ENCODE assay signal across 14 cellular contexts in the genomic region with DNA sequence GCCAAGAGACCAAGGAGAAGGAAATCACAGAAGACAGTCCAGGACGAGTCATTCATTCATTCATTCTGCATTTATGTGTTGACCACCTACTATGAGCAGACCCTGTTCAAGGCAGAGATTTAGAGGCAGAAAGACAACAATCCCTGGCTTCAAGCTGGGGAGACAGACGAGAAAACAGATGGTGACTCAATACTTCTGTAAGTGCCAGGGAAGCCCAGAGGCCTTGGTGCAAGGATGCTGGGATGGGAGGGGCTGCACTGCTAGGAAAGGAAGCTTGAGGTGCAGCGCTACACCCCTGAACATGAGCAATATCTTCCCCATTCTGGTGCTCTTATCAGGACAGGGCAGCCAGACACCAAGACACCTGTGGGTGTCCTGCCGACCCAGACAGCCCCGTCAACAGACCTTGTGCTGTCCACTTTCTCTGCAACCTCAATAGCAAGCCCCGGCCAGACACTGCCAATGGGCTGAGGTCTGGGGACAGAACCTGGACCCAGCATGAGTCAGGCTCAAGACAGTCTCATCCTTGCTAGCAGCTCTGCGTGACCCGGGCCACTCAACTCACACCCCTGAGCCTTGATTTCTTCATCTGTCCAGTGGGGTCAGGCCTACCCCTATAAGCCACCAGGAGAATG.
DNase-seq lines count a peak whose midpoint lies in the region; ATAC-seq, FAIRE-seq and TF ChIP-seq lines count a peak whose summit lies in the region.
"Had no signal": no experiment of that assay in that cellular context is flagged by ENCODE, and none has a peak within 500 bp of the region (broad histone marks: within the 10 kb centered on the region; RNA-seq: fewer than 3 reads in every experiment).

No MANE protein-coding gene starts in this region.

- H3K9me3 Mint-ChIP-seq in Calu3 (ENCODE audit: low read depth, unreplicated experiment) = no peaks in the 10 kb centered on the region
- no peaks in the 10 kb centered on the region for H3K9me3 Mint-ChIP-seq in effector memory CD8-positive, alpha-beta T cell

- no peak overlapping the region for H4K8ac ChIP-seq in H1 (ENCODE audit: extremely low read depth, insufficient read depth, low read length)

- intact Hi-C loops in tibial artery (cut with DNase I; ENCODE audit: low total_unique reads) (loop anchor here (10.0 kb wide), 1 partner anchor 139 kb away; no protein-coding TSS in a partner anchor), Calu3 (cut with micrococcal nuclease; ENCODE audit: unreplicated experiment) (no loop called here)

- H3K36me3 Mint-ChIP-seq in Calu3 (ENCODE audit: insufficient read depth, unreplicated experiment) = no peaks in the 10 kb centered on the region
- no peaks in the 10 kb centered on the region for H3K36me3 Mint-ChIP-seq in effector memory CD8-positive, alpha-beta T cell (ENCODE audit: insufficient read depth)

- no peaks in the 10 kb centered on the region for H3K23me2 ChIP-seq in H1 (ENCODE audit: low read depth, low read length)

- H2BK120ac ChIP-seq in H1 (replicated peaks; ENCODE audit: low read depth, low read length) = no peak overlapping the region

- peak overlapping the region; percentile 53; the same call in 1 of the 2 replicates for H2BK15ac ChIP-seq in H1 (ENCODE audit: low read length)

- H3K4me3 ChIP-seq in MG63 (no peak overlapping the region), H1 (ENCODE audit: extremely low read depth in 1 of 4, insufficient read depth in 2 of 4, low read depth in 3 of 4, low read length in 4 of 4) (no peak overlapping the region), tibial artery (no peak overlapping the region)
- H3K4me3 ChIP-seq: pancreas had no signal

- H3K4ac ChIP-seq in H1 (replicated peaks; ENCODE audit: insufficient read length, low read depth, low read length) = no peak overlapping the region

- H2BK12ac ChIP-seq in H1 (ENCODE audit: low read depth, low read length) = no peak overlapping the region

- no peaks in the 10 kb centered on the region for H3K4me1 Mint-ChIP-seq in Calu3 (ENCODE audit: low read depth, unreplicated experiment)
- no peaks in the 10 kb centered on the region for H3K4me1 Mint-ChIP-seq in effector memory CD8-positive, alpha-beta T cell (ENCODE audit: low read depth in 2 of 2)

- peak; percentile 75 for DNase-seq in MG63
- no peak for DNase-seq in H1 (ENCODE audit: low read depth in 1 of 2, low spot score in 2 of 2)
- DNase-seq in mesenteric fat pad (ENCODE audit: low spot score) = peak; percentile 26
- no peak for DNase-seq in tibial artery
- DNase-seq in Calu3 = no peak
- DNase-seq in effector memory CD8-positive, alpha-beta T cell = no peak
- DNase-seq in activated CD4-positive, alpha-beta T cell treated with anti-CD3 and anti-CD28 coated beads for 48 hours = no peak
- DNase-seq in GM12892 (ENCODE audit: insufficient read length) = no peak
- DNase-seq: activated CD8-positive, alpha-beta memory T cell treated with anti-CD3 and anti-CD28 coated beads for 24 hours; DMS153; kidney glomerular epithelial cell; NCI-H187; T-helper 9 cell had no signal

- H2BK5ac ChIP-seq in H1 (ENCODE audit: low read depth, low read length) = no peak overlapping the region

- POLR2A ChIA-PET in H1 (lab: Charles Lee; ENCODE audit: partially characterized antibody) = interaction anchor here (0.8 kb wide), 1 partner anchor 9 kb away, joined by 3 read pairs; no protein-coding TSS in a partner anchor

- H3K4me2 ChIP-seq in H1 (ENCODE audit: insufficient read depth in 1 of 2, low read depth in 2 of 2, low read length in 2 of 2) = no peak overlapping the region

- H3K27ac Mint-ChIP-seq in Calu3 (ENCODE audit: unreplicated experiment) = no peak overlapping the region
- no peak overlapping the region for H3K27ac Mint-ChIP-seq in effector memory CD8-positive, alpha-beta T cell

- H3K36me3 ChIP-seq in MG63 = no peaks in the 10 kb centered on the region
- no peaks in the 10 kb centered on the region for H3K36me3 ChIP-seq in H1 (ENCODE audit: control insufficient read depth in 2 of 4, insufficient read depth in 4 of 4, low read length in 3 of 4)
- no peaks in the 10 kb centered on the region for H3K36me3 ChIP-seq in tibial artery
- H3K36me3 ChIP-seq: pancreas had no signal

- no peak overlapping the region for H3K4me3 Mint-ChIP-seq in Calu3 (ENCODE audit: low read depth, unreplicated experiment)
- H3K4me3 Mint-ChIP-seq in effector memory CD8-positive, alpha-beta T cell = no peak overlapping the region

- TF ChIP-seq CTCF in H1 (IDR thresholded peaks at IDR 0.05; ENCODE audit: control extremely low read depth in 1 of 3, insufficient read depth in 1 of 3, low read depth in 1 of 3, low read length in 3 of 3) (no peak), tibial artery (IDR thresholded peaks at IDR 0.05) (no peak), Calu3 (IDR thresholded peaks at IDR 0.05; ENCODE audit: unreplicated experiment) (no peak)

- H3K79me1 ChIP-seq in H1 (ENCODE audit: low read depth, low read length) = no peaks in the 10 kb centered on the region

- H3K27ac ChIP-seq in H1 (ENCODE audit: low read depth, low read length) (no peak overlapping the region), tibial artery (peak overlapping the region; percentile 71 to 75)
- H3K27ac ChIP-seq: pancreas had no signal

- H3K4me1 ChIP-seq in H1 (replicated peaks in 1 of 4; ENCODE audit: control insufficient read depth in 3 of 4, insufficient read depth in 4 of 4, low read length in 3 of 4) (no peaks in the 10 kb centered on the region; a peak in 1 of 7 replicates), tibial artery (peaks cover 8 to 89% (median 61%) of the 10 kb centered on the region in 4 donors)

- no peaks in the 10 kb centered on the region for H3K79me2 ChIP-seq in H1 (ENCODE audit: control insufficient read depth in 1 of 2, insufficient read depth in 2 of 2, low read length in 2 of 2)

- no peak for FAIRE-seq in H1 (lab: Jason Lieb, UNC)
- no peak for FAIRE-seq in GM12892 (lab: Jason Lieb, UNC)

- no TSS peak for BruUV-seq in Calu3 (replicated peaks; lab: Mats Ljungman, UMichigan)

- H3K27me3 ChIP-seq in MG63 (no peaks in the 10 kb centered on the region), H1 (replicated peaks in 1 of 4; ENCODE audit: control insufficient read depth in 3 of 4, extremely low read depth in 1 of 4, insufficient read depth in 3 of 4, low read length in 3 of 4) (no peaks in the 10 kb centered on the region), tibial artery (no peaks in the 10 kb centered on the region)
- H3K27me3 ChIP-seq: pancreas had no signal

- H3K9ac ChIP-seq in H1 (replicated peaks in 1 of 4; ENCODE audit: extremely low read depth in 1 of 4, low read depth in 3 of 4, low read length in 3 of 4) = no peak overlapping the region

- no peak overlapping the region for H4K91ac ChIP-seq in H1 (replicated peaks; ENCODE audit: insufficient read length, low read length)

- no peak for TF ChIP-seq RAD21 in H1 (IDR thresholded peaks at IDR 0.05 in 1 of 2, conservative IDR thresholded peaks at IDR 0.05 in 1 of 2; ENCODE audit: low read depth in 2 of 2, low read length in 2 of 2)

- TF ChIP-seq POLR2A in H1 (IDR thresholded peaks at IDR 0.05; ENCODE audit: control extremely low read depth in 1 of 2, low read depth in 2 of 2, low read length in 2 of 2) (no peak), GM12892 (IDR thresholded peaks at IDR 0.05; ENCODE audit: low read depth, low read length) (no peak)

- no peak overlapping the region for H2AFZ ChIP-seq in H1 (ENCODE audit: low read length)

- no peak overlapping the region for H2BK20ac ChIP-seq in H1 (ENCODE audit: low read length)

- CTCF ChIA-PET in H1 (lab: Charles Lee; ENCODE audit: partially characterized antibody) (interaction anchor here (0.7 to 1.8 kb wide), 12 partner anchors 9 to 161 kb away, joined by 3 to 11 read pairs (median 4); no protein-coding TSS in a partner anchor), Calu3 (lab: Charles Lee) (no interaction called here)

- no peak overlapping the region for H3K23ac ChIP-seq in H1 (ENCODE audit: insufficient read length)

- H3K14ac ChIP-seq in H1 (ENCODE audit: insufficient read length) = no peak overlapping the region

- H3K18ac ChIP-seq in H1 (ENCODE audit: extremely low read depth, low read length) = no peak overlapping the region

- no peak overlapping the region for H4K5ac ChIP-seq in H1 (ENCODE audit: insufficient read length, low read depth, low read length)

- peaks cover 4% of the 10 kb centered on the region for H3K27me3 Mint-ChIP-seq in Calu3 (ENCODE audit: unreplicated experiment)
- peaks cover 25 to 78% of the 10 kb centered on the region in 2 donors for H3K27me3 Mint-ChIP-seq in effector memory CD8-positive, alpha-beta T cell

- H3K56ac ChIP-seq in H1 (replicated peaks; ENCODE audit: insufficient read length, low read depth, low read length) = no peak overlapping the region

- no peak overlapping the region for H2AK5ac ChIP-seq in H1 (ENCODE audit: low read depth, low read length)

- TF ChIP-seq EP300 in H1 (IDR thresholded peaks at IDR 0.05; ENCODE audit: borderline replicate concordance in 1 of 2, low read depth in 2 of 2, low read length in 2 of 2) = no peak

- H3K9me3 ChIP-seq in MG63 = peaks cover 6% of the 10 kb centered on the region; the same call in 1 of the 2 replicates
- H3K9me3 ChIP-seq in H1 (ENCODE audit: insufficient read depth in 2 of 2, low read depth in 1 of 2, low read length in 1 of 2) = no peaks in the 10 kb centered on the region
- no peaks in the 10 kb centered on the region for H3K9me3 ChIP-seq in tibial artery
- H3K9me3 ChIP-seq: pancreas had no signal

- H4K20me1 ChIP-seq in H1 (replicated peaks in 1 of 2; ENCODE audit: control insufficient read depth in 1 of 2, insufficient read depth in 2 of 2, low read length in 2 of 2) = no peaks in the 10 kb centered on the region

- WGBS in H1 (ENCODE audit: extremely low coverage in 1 of 2, insufficient coverage in 1 of 2, insufficient read length in 1 of 2, insufficient replicate concordance in 2 of 2, low coverage in 1 of 2, low lambda C conversion rate in 2 of 2, missing lambda C conversion rate in 1 of 2), 2 experiments = 87% methylated on average over 8 of the region's 8 CpGs; no CpG with 5 or more reads in 1 of the 2 experiments

- ATAC-seq in effector memory CD8-positive, alpha-beta T cell (replicated peaks) = no peak

TF ChIP-seq in H1, 55 proteins besides CTCF, POLR2A, EP300 and RAD21:
- no peak for TF ChIP-seq SP1 (IDR thresholded peaks at IDR 0.05; ENCODE audit: low read depth, low read length)
- no peak for TF ChIP-seq PHF8 (conservative IDR thresholded peaks at IDR 0.05; ENCODE audit: low read depth, low read length)
- TF ChIP-seq SIRT6 (IDR thresholded peaks at IDR 0.05; ENCODE audit: low read length) = no peak
- TF ChIP-seq HDAC2 (IDR thresholded peaks at IDR 0.05; ENCODE audit: borderline replicate concordance in 1 of 2, low read depth in 2 of 2, low read length in 2 of 2) = no peak
- no peak for TF ChIP-seq SAP30 (IDR thresholded peaks at IDR 0.05; ENCODE audit: insufficient read depth, insufficient replicate concordance, low read length)

Comparison
In these comparisons a context has a peak if more than half of its experiments do, and no peak if none do; other contexts are left out.
1. DNase-seq: peak in MG63 (single experiment) and mesenteric fat pad (single experiment); none in H1 (0 of 2), tibial artery (0 of 2), Calu3 (single experiment), effector memory CD8-positive, alpha-beta T cell (0 of 3), activated CD4-positive, alpha-beta T cell treated with anti-CD3 and anti-CD28 coated beads for 48 hours (single experiment) and GM12892 (single experiment).